Comparison of ENCODE assay signal across 16 cellular contexts in genomic region chr2:110126926-110127325, GRCh38. TPM values are rescaled to one million over a fixed set of nuclear protein-coding genes. Genes with fewer than 3 reads are reported as not detected.
"Had no signal": no experiment of that assay in that cellular context is flagged by ENCODE, and none has a peak within 500 bp of the region (broad histone marks: within the 10 kb centered on the region; RNA-seq: fewer than 3 reads in every experiment).

No MANE protein-coding gene starts in this region.

- H3K4me1 ChIP-seq: body of pancreas, thyroid gland had no signal

- H3K27ac ChIP-seq: body of pancreas, esophagus squamous epithelium, thyroid gland had no signal

- H3K36me3 ChIP-seq: esophagus squamous epithelium, thyroid gland had no signal

- H3K4me3 ChIP-seq: body of pancreas, esophagus squamous epithelium, thyroid gland had no signal

- H3K27me3 ChIP-seq: body of pancreas, esophagus squamous epithelium, thyroid gland had no signal

- H3K9me3 ChIP-seq: body of pancreas, esophagus squamous epithelium, thyroid gland had no signal

- DNase-seq: activated CD4-positive, alpha-beta memory T cell treated with anti-CD3 and anti-CD28 coated beads, Interleukin-2, amount 10 ng/mL, durations not matched to agents 7 days and 5 days; activated CD4-positive, alpha-beta T cell treated with anti-CD3 and anti-CD28 coated beads for 36 hours; activated CD8-positive, alpha-beta memory T cell treated with anti-CD3 and anti-CD28 coated beads, Interleukin-2, amount 10 ng/mL, durations not matched to agents 7 days and 5 days; activated naive CD4-positive, alpha-beta T cell; activated naive CD8-positive, alpha-beta T cell treated with anti-CD3 and anti-CD28 coated beads, Interleukin-2, amount 10 ng/mL, durations not matched to agents 7 days and 5 days; amygdala; body of pancreas; effector memory CD8-positive, alpha-beta T cell; esophagus squamous epithelium; hippocampal formation; left cardiac atrium; natural killer cell; retina; stimulated activated CD8-positive, alpha-beta memory T cell treated with anti-CD3 and anti-CD28 coated beads, Interleukin-4, amount 100 ng/mL, for 48 hours; stimulated activated naive CD4-positive, alpha-beta T cell; thyroid gland had no signal

RNA-seq across cellular contexts. Expression of gene MALL, which starts 11.3 kb away (rescaled TPM):
- total RNA-seq: activated CD4-positive, alpha-beta memory T cell treated with anti-CD3 and anti-CD28 coated beads, Interleukin-2, amount 10 ng/mL, durations not matched to agents 7 days and 5 days; activated CD8-positive, alpha-beta memory T cell treated with anti-CD3 and anti-CD28 coated beads, Interleukin-2, amount 10 ng/mL, durations not matched to agents 7 days and 5 days; activated naive CD8-positive, alpha-beta T cell treated with anti-CD3 and anti-CD28 coated beads, Interleukin-2, amount 10 ng/mL, durations not matched to agents 7 days and 5 days; natural killer cell had no signal
